1 cellular context compared by ENCODE assay signal in genomic region chr19:10292789-10293636, GRCh38.
A peak's percentile ranks its signal among the peaks of the same experiment; 100 is the strongest.
TF ChIP-seq lines count a peak whose summit lies in the region.

No MANE protein-coding gene starts in this region.

TF ChIP-seq in K562, 482 proteins besides CTCF, POLR2A, EP300 and RAD21 (continued from another document and continues in another):
- TF ChIP-seq EGR1 (conservative IDR thresholded peaks at IDR 0.05), result 0 out of 2 replicates have a peak, but pooled peaks have one; percentile 7
- no peak for TF ChIP-seq OTX1 (CRISPR knock-in tag; IDR thresholded peaks at IDR 0.05)
- no peak for TF ChIP-seq FUS (optimal IDR thresholded peaks at IDR 0.05; ENCODE audit: low read depth, low read length)
- TF ChIP-seq BMI1 (IDR thresholded peaks at IDR 0.05; ENCODE audit: low read length), result no peak
- no peak for TF ChIP-seq NFIX (CRISPR knock-in tag; IDR thresholded peaks at IDR 0.05; ENCODE audit: low read depth)
- no peak for TF ChIP-seq ZBTB8A (IDR thresholded peaks at IDR 0.05; ENCODE audit: partially characterized antibody)
- TF ChIP-seq HSF4 (CRISPR knock-in tag; IDR thresholded peaks at IDR 0.05; ENCODE audit: borderline replicate concordance), result no peak
- peak in 1 of 2 experiments; percentile 76; a peak in 1 of 4 replicates for TF ChIP-seq NONO (IDR thresholded peaks at IDR 0.05; ENCODE audit: low read depth in 2 of 2, low read length in 1 of 2)
- TF ChIP-seq HNRNPH1 (optimal IDR thresholded peaks at IDR 0.05; ENCODE audit: low read depth, low read length), result no peak
- TF ChIP-seq JUNB (CRISPR knock-in tag; conservative IDR thresholded peaks at IDR 0.05), result no peak
- TF ChIP-seq ZNF75A (CRISPR knock-in tag; IDR thresholded peaks at IDR 0.05), result no peak
- TF ChIP-seq ZNF274 (IDR thresholded peaks at IDR 0.05; ENCODE audit: borderline replicate concordance, low read depth, low read length), result no peak
- TF ChIP-seq NRF1 (conservative IDR thresholded peaks at IDR 0.05 in 1 of 2, IDR thresholded peaks at IDR 0.05 in 1 of 2), result peak; percentile 45 to 70
- TF ChIP-seq TSC22D4 (tag; IDR thresholded peaks at IDR 0.05), result no peak
- TF ChIP-seq KDM4B (IDR thresholded peaks at IDR 0.05; ENCODE audit: borderline replicate concordance in 2 of 2, low read depth in 1 of 2), result no peak
- TF ChIP-seq TFAM (CRISPR knock-in tag; conservative IDR thresholded peaks at IDR 0.05), result no peak
- TF ChIP-seq MGA (IDR thresholded peaks at IDR 0.05), result peak; percentile 66; the same call in 1 of the 2 replicates
- no peak for TF ChIP-seq ZNF143 (CRISPR knock-in tag; IDR thresholded peaks at IDR 0.05)
- TF ChIP-seq ARID3B (CRISPR knock-in tag; IDR thresholded peaks at IDR 0.05; ENCODE audit: borderline replicate concordance), result no peak
- no peak for TF ChIP-seq ZNF668 (CRISPR knock-in tag; IDR thresholded peaks at IDR 0.05)
- TF ChIP-seq CHD2 (IDR thresholded peaks at IDR 0.05; ENCODE audit: low read depth, low read length), result peak; percentile 9; the same call in 1 of the 2 replicates
- peak; percentile 69 for TF ChIP-seq RBFOX2 (IDR thresholded peaks at IDR 0.05; ENCODE audit: low read depth, low read length)
- no peak for TF ChIP-seq NELFE (IDR thresholded peaks at IDR 0.05; ENCODE audit: insufficient read depth, insufficient read length)
- no peak for TF ChIP-seq SRSF9 (IDR thresholded peaks at IDR 0.05; ENCODE audit: borderline replicate concordance, low read depth, low read length)
- TF ChIP-seq STAT6 (CRISPR knock-in tag; IDR thresholded peaks at IDR 0.05), result no peak
- TF ChIP-seq RB1 (IDR thresholded peaks at IDR 0.05; ENCODE audit: low read depth), result 0 out of 2 replicates have a peak, but pooled peaks have one; percentile 49
- TF ChIP-seq, protein P1, sequence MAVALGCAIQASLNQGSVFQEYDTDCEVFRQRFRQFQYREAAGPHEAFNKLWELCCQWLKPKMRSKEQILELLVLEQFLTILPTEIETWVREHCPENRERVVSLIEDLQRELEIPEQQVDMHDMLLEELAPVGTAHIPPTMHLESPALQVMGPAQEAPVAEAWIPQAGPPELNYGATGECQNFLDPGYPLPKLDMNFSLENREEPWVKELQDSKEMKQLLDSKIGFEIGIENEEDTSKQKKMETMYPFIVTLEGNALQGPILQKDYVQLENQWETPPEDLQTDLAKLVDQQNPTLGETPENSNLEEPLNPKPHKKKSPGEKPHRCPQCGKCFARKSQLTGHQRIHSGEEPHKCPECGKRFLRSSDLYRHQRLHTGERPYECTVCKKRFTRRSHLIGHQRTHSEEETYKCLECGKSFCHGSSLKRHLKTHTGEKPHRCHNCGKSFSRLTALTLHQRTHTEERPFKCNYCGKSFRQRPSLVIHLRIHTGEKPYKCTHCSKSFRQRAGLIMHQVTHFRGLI (CRISPR knock-in tag; IDR thresholded peaks at IDR 0.05), result no peak
- TF ChIP-seq, protein P2, sequence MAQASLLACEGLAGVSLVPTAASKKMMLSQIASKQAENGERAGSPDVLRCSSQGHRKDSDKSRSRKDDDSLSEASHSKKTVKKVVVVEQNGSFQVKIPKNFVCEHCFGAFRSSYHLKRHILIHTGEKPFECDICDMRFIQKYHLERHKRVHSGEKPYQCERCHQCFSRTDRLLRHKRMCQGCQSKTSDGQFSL (CRISPR knock-in tag; IDR thresholded peaks at IDR 0.05), result no peak
- TF ChIP-seq, protein P2 (tag; IDR thresholded peaks at IDR 0.05), result peak in 1 of 2 experiments; percentile 54; a peak in 1 of 4 replicates
- TF ChIP-seq SREBF1 (IDR thresholded peaks at IDR 0.05; ENCODE audit: borderline replicate concordance, low read depth, low read length), result no peak
- TF ChIP-seq BACH1 (tag; IDR thresholded peaks at IDR 0.05), result no peak
- peak; percentile 71; the same call in 1 of the 2 replicates for TF ChIP-seq E2F4 (CRISPR knock-in tag; IDR thresholded peaks at IDR 0.05; ENCODE audit: low read depth)
- TF ChIP-seq MBD1 (CRISPR knock-in tag; IDR thresholded peaks at IDR 0.05), result no peak
- TF ChIP-seq, protein P3, sequence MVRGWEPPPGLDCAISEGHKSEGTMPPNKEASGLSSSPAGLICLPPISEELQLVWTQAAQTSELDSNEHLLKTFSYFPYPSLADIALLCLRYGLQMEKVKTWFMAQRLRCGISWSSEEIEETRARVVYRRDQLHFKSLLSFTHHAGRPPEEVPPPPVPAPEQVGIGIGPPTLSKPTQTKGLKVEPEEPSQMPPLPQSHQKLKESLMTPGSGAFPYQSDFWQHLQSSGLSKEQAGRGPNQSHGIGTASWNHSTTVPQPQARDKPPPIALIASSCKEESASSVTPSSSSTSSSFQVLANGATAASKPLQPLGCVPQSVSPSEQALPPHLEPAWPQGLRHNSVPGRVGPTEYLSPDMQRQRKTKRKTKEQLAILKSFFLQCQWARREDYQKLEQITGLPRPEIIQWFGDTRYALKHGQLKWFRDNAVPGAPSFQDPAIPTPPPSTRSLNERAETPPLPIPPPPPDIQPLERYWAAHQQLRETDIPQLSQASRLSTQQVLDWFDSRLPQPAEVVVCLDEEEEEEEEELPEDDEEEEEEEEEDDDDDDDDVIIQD (CRISPR knock-in tag; IDR thresholded peaks at IDR 0.05), result no peak
- TF ChIP-seq MECOM (CRISPR knock-in tag; IDR thresholded peaks at IDR 0.05), result no peak
- no peak for TF ChIP-seq DACH1 (IDR thresholded peaks at IDR 0.05; ENCODE audit: partially characterized antibody)
- TF ChIP-seq HLTF (IDR thresholded peaks at IDR 0.05), result 0 out of 2 replicates have a peak, but pooled peaks have one; percentile 15
- 0 out of 2 replicates have a peak, but pooled peaks have one; percentile 49 for TF ChIP-seq KAT7 (CRISPR knock-in tag; IDR thresholded peaks at IDR 0.05; ENCODE audit: borderline replicate concordance)
- TF ChIP-seq CEBPB (tag; IDR thresholded peaks at IDR 0.05), result no peak
